ENCODE assay signal across 18 cellular contexts in the genomic region with DNA sequence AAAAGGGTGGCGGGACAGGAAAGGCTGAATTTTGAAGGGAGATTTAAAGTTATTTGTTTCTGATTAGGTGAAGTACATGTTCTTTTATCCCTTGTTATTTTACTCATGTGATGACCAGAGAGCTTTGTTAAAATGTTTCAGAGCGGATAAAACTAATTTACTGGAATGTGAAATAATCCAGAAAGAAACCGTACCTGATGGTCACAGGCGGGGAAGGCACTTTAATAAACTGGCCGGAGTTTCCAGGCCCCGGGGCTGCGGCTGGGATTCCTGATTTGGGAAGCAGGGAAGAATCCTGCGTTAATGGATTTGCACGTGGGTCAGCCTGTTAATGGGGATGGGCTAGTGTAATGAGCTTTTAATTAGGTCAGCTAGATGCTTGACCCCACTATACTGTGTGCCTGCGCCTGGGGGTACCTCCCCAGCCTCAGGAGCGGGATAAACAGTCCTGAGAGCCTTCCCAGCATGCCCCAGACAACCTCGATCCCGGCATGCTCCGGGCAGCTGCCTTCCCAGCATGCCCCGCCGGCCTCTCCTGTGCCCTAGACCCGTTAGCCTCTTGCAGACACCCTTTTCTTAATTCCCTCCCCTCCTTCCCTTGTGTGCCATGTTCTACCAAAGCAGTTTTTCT.
"Had no signal": no experiment of that assay in that cellular context is flagged by ENCODE, and none has a peak within 500 bp of the region (broad histone marks: within the 10 kb centered on the region; RNA-seq: fewer than 3 reads in every experiment).

No MANE protein-coding gene starts in this region.

- H3K4me3 ChIP-seq: mucosa of descending colon, spleen, thoracic aorta, upper lobe of left lung had no signal

- H3K27ac Mint-ChIP-seq: activated naive CD8-positive, alpha-beta T cell treated with anti-CD3 and anti-CD28 coated beads, Interleukin-2, amount 10 ng/mL, durations not matched to agents 7 days and 5 days; activated T-cell treated with anti-CD3 and anti-CD28 coated beads, Interleukin-2, amount 50 U/mL, for 24 hours; activated T-helper 2 cell treated with anti-CD3 and anti-CD28 coated beads, Interferon-gamma antibody, Interleukin-2, Interleukin-4, amounts not matched to agents 10 μg/mL and 5 μg/mL and 100 μg/mL, durations not matched to agents 14 hours and 24 hours and 36 hours; T-cell; T-helper 2 cell treated with Interferon-gamma antibody and Interleukin-4, amounts not matched to agents 5 μg/mL and 100 μg/mL, for 36 hours; WTC11 had no signal

- H3K4me3 Mint-ChIP-seq: activated naive CD8-positive, alpha-beta T cell treated with anti-CD3 and anti-CD28 coated beads, Interleukin-2, amount 10 ng/mL, durations not matched to agents 7 days and 5 days; activated T-cell treated with anti-CD3 and anti-CD28 coated beads, Interleukin-2, amount 50 U/mL, for 24 hours; T-cell; T-helper 2 cell treated with Interferon-gamma antibody and Interleukin-4, amounts not matched to agents 5 μg/mL and 100 μg/mL, for 36 hours; WTC11 had no signal

- DNase-seq: activated CD8-positive, alpha-beta memory T cell treated with anti-CD3 and anti-CD28 coated beads, Interleukin-2, amount 50 U/mL, for 4 hours; activated naive CD4-positive, alpha-beta T cell treated with Interleukin-2 at 50 U/mL for 16 hours; activated naive CD8-positive, alpha-beta T cell treated with anti-CD3 and anti-CD28 coated beads, Interleukin-2, amount 10 ng/mL, durations not matched to agents 7 days and 5 days; activated T-cell treated with anti-CD3 and anti-CD28 coated beads, Interleukin-2, amount 50 U/mL, for 24 hours; amygdala; cortex of kidney; left ventricle myocardium superior; mammary epithelial cell; mucosa of descending colon; spleen; stimulated activated CD4-positive, alpha-beta T cell treated with anti-CD3 and anti-CD28 coated beads, Interleukin-4, amount 100 ng/mL, for 1 hour; stimulated activated naive CD4-positive, alpha-beta T cell; T-cell had no signal

- H3K9me3 ChIP-seq: mucosa of descending colon, spleen, thoracic aorta, upper lobe of left lung had no signal

- ATAC-seq: left ventricle myocardium superior, mucosa of descending colon, T-cell had no signal

- H3K36me3 ChIP-seq: spleen, thoracic aorta, upper lobe of left lung had no signal

- H3K27ac ChIP-seq: spleen, thoracic aorta, upper lobe of left lung had no signal

- H3K9me3 Mint-ChIP-seq: activated naive CD8-positive, alpha-beta T cell treated with anti-CD3 and anti-CD28 coated beads, Interleukin-2, amount 10 ng/mL, durations not matched to agents 7 days and 5 days; activated T-cell treated with anti-CD3 and anti-CD28 coated beads, Interleukin-2, amount 50 U/mL, for 24 hours; activated T-helper 2 cell treated with anti-CD3 and anti-CD28 coated beads, Interferon-gamma antibody, Interleukin-2, Interleukin-4, amounts not matched to agents 10 μg/mL and 5 μg/mL and 100 μg/mL, durations not matched to agents 14 hours and 24 hours and 36 hours; T-cell; T-helper 2 cell treated with Interferon-gamma antibody and Interleukin-4, amounts not matched to agents 5 μg/mL and 100 μg/mL, for 36 hours; WTC11 had no signal

- H3K27me3 ChIP-seq: upper lobe of left lung had no signal

- H3K36me3 Mint-ChIP-seq: activated naive CD8-positive, alpha-beta T cell treated with anti-CD3 and anti-CD28 coated beads, Interleukin-2, amount 10 ng/mL, durations not matched to agents 7 days and 5 days; T-cell; WTC11 had no signal
